In the genomic region with DNA sequence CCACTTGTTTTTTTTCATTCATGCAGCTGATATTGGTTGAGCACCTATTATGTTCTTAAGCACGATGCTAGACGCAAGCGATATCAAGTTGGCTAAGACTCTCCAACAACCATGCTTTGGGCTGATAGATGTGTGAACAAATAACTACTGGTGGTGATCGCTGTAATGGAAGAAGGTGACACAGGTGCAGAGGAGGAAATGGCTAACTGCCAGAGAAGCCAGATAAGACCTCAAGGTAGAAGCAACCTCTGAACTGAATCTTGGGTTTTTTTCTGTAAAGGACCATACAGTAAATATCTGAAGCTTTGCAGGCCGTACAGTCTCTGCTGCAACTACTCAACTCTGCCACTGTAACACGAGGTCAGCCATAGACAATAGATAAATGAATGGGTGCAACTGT, we compare ENCODE assay signal across 21 cellular contexts.
A peak's percentile ranks its signal among the peaks of the same experiment; 100 is the strongest.
DNase-seq lines count a peak whose midpoint lies in the region; ATAC-seq, FAIRE-seq and TF ChIP-seq lines count a peak whose summit lies in the region.
"Had no signal": no experiment of that assay in that cellular context is flagged by ENCODE, and none has a peak within 500 bp of the region (broad histone marks: within the 10 kb centered on the region; RNA-seq: fewer than 3 reads in every experiment).

No MANE protein-coding gene starts in this region.

- TF ChIP-seq CTCF in A549 (IDR thresholded peaks at IDR 0.05): no peak
- TF ChIP-seq CTCF in IMR-90 (conservative IDR thresholded peaks at IDR 0.05; ENCODE audit: low read depth, low read length): no peak
- no peak for TF ChIP-seq CTCF in body of pancreas (IDR thresholded peaks at IDR 0.05)
- no peak for TF ChIP-seq CTCF in type B pancreatic cell (conservative IDR thresholded peaks at IDR 0.05)

- peaks cover 6% of the 10 kb centered on the region for H3K4me1 Mint-ChIP-seq in type B pancreatic cell (ENCODE audit: unreplicated experiment)
- H3K4me1 Mint-ChIP-seq: B cell had no signal

- H2AK5ac ChIP-seq in IMR-90 (ENCODE audit: low read depth, low read length): 0 out of 2 replicates have a peak overlapping the region, but pooled peaks have one; percentile 16

- intact Hi-C loops in IMR-90 (cut with micrococcal nuclease): no loop called here
- intact Hi-C loops in body of pancreas (cut with DNase I): no loop called here
- intact Hi-C loops in cardiac septum (cut with DNase I): no loop called here

- no peak for TF ChIP-seq POLR2A in A549 (IDR thresholded peaks at IDR 0.05; ENCODE audit: low read length)
- no peak for TF ChIP-seq POLR2A in IMR-90 (IDR thresholded peaks at IDR 0.05; ENCODE audit: low read depth, low read length)
- no peak for TF ChIP-seq POLR2A in body of pancreas (IDR thresholded peaks at IDR 0.05)

- no TSS peak for BruUV-seq in IMR-90 (replicated peaks; lab: Mats Ljungman, UMichigan)

- 66% methylated on average over 6 of the region's 6 CpGs for WGBS in A549 (ENCODE audit: missing lambda C conversion rate)
- WGBS in IMR-90 (ENCODE audit: extremely low coverage in 2 of 2, insufficient read length in 1 of 2), 2 experiments: 60% methylated on average over 1 of the region's 6 CpGs; no CpG with 5 or more reads in 1 of the 2 experiments
- WGBS in body of pancreas, 2 donors: 30 to 40% methylated on average over 6 of the region's 6 CpGs
- 17 to 58% (median 24%) methylated on average over 6 of the region's 6 CpGs for WGBS in small intestine, 3 donors

- no peak for DNase-seq in A549 (ENCODE audit: low read depth in 1 of 2, low spot score in 1 of 2)
- DNase-seq in IMR-90: no peak
- peak in 3 of 4 donors; percentile 16 to 72 (median 65) for DNase-seq in body of pancreas
- peak; percentile 77 for DNase-seq in small intestine
- no peak for DNase-seq in cardiac septum (ENCODE audit: low spot score)
- DNase-seq in type B pancreatic cell (ENCODE audit: extremely low spot score, unreplicated experiment): no peak
- no peak for DNase-seq in NOMO-1 treated with dmso at 0.1 percent for 144 hours (lab: John Stamatoyannopoulos, UW; ENCODE audit: unreplicated experiment)
- DNase-seq: 8988T; Caco-2; CD4-positive, CD25-positive, alpha-beta regulatory T cell; CD8-positive, alpha-beta T cell; DMS153; DND-41; GOT3 had no signal

- H2BK120ac ChIP-seq in IMR-90 (ENCODE audit: low read depth, low read length): no peak overlapping the region

- TF ChIP-seq RAD21 in A549 (conservative IDR thresholded peaks at IDR 0.05 in 1 of 2, IDR thresholded peaks at IDR 0.05 in 1 of 2): no peak
- TF ChIP-seq RAD21 in IMR-90 (IDR thresholded peaks at IDR 0.05; ENCODE audit: low read length): no peak

- H3K56ac ChIP-seq in IMR-90 (ENCODE audit: extremely low read depth, insufficient read depth, low read length): no peak overlapping the region

- no peak overlapping the region for H3K4me3 Mint-ChIP-seq in type B pancreatic cell
- H3K4me3 Mint-ChIP-seq: B cell; CD4-positive, CD25-positive, alpha-beta regulatory T cell; CD8-positive, alpha-beta T cell had no signal

- H3K4me1 ChIP-seq in A549 (no peaks in the 10 kb centered on the region), IMR-90 (ENCODE audit: control insufficient read depth, insufficient read depth, low read length) (peaks cover 17% of the 10 kb centered on the region), body of pancreas (no peaks in the 10 kb centered on the region), small intestine (ENCODE audit: control insufficient read depth in 2 of 2, insufficient read depth in 1 of 2, low read depth in 1 of 2, low read length in 1 of 2) (no peaks in the 10 kb centered on the region)
- H3K4me1 ChIP-seq: Caco-2 had no signal

- FAIRE-seq in A549 (lab: Jason Lieb, UNC) (peak; percentile 46), small intestine (lab: Jason Lieb, UNC) (no peak)
- FAIRE-seq: G401.6, GM12892, H54 had no signal

- peaks cover 8% of the 10 kb centered on the region for H3K27me3 Mint-ChIP-seq in type B pancreatic cell
- H3K27me3 Mint-ChIP-seq: CD4-positive, CD25-positive, alpha-beta regulatory T cell had no signal

- in situ Hi-C loops in IMR-90 (cut with MboI; ENCODE audit: low sequenced_read_pairs): no loop called here

- no peak overlapping the region for H2AK9ac ChIP-seq in IMR-90 (replicated peaks; ENCODE audit: low read depth, low read length, poor library complexity)

- H3K36me3 ChIP-seq in IMR-90 (ENCODE audit: control insufficient read depth, insufficient read depth, low read length) (no peaks in the 10 kb centered on the region), body of pancreas (replicated peaks in 1 of 2; ENCODE audit: insufficient read depth in 1 of 2, low read depth in 2 of 2) (no peaks in the 10 kb centered on the region), small intestine (ENCODE audit: control insufficient read depth in 2 of 2, insufficient read depth in 2 of 2, low read length in 2 of 2) (no peaks in the 10 kb centered on the region)
- H3K36me3 ChIP-seq: BLaER1, HAP-1 had no signal

- no peak for TF ChIP-seq EP300 in A549 (IDR thresholded peaks at IDR 0.05)

- no peak overlapping the region; the same call in 2 of the 3 replicates for H2BK15ac ChIP-seq in IMR-90 (ENCODE audit: low read depth, low read length)

- H3K14ac ChIP-seq in IMR-90 (replicated peaks; ENCODE audit: low read depth, low read length): no peak overlapping the region

- POLR2A ChIA-PET in A549 (lab: Yijun Ruan, JAX): no interaction called here
- POLR2A ChIA-PET in IMR-90 (lab: Charles Lee; ENCODE audit: unreplicated experiment): no interaction called here

- H3K27me3 ChIP-seq in IMR-90 (ENCODE audit: control insufficient read depth, insufficient read depth, low read length): peaks cover 3% of the 10 kb centered on the region
- H3K27me3 ChIP-seq in body of pancreas: no peaks in the 10 kb centered on the region
- H3K27me3 ChIP-seq in small intestine (ENCODE audit: control insufficient read depth in 2 of 2, insufficient read depth in 2 of 2, low read length in 2 of 2): no peaks in the 10 kb centered on the region
- H3K27me3 ChIP-seq: BLaER1 had no signal

- no peak overlapping the region for H3K27ac Mint-ChIP-seq in type B pancreatic cell
- H3K27ac Mint-ChIP-seq: B cell; CD8-positive, alpha-beta T cell had no signal

- no peak overlapping the region for H3K18ac ChIP-seq in IMR-90 (ENCODE audit: low read depth, low read length)

- peaks cover 4% of the 10 kb centered on the region; the same call in 1 of the 2 replicates for H3K9me1 ChIP-seq in IMR-90 (ENCODE audit: insufficient read depth, low read length)

- H3K27ac ChIP-seq in A549: no peak overlapping the region
- no peak overlapping the region for H3K27ac ChIP-seq in IMR-90 (ENCODE audit: insufficient read depth, low read length)
- no peak overlapping the region for H3K27ac ChIP-seq in body of pancreas
- no peak overlapping the region for H3K27ac ChIP-seq in small intestine (ENCODE audit: low read depth in 1 of 2, low read length in 1 of 2)
- H3K27ac ChIP-seq: BLaER1, C4-2B had no signal

- dilution Hi-C loops in IMR-90 (cut with HindIII; ENCODE audit: low sequenced_read_pairs, unreplicated experiment): no loop called here

- H3K23ac ChIP-seq in IMR-90 (ENCODE audit: low read depth, low read length): no peak overlapping the region

- no peak overlapping the region for H2BK5ac ChIP-seq in IMR-90 (ENCODE audit: low read depth, low read length, poor library complexity, severe bottlenecking)

- no peak overlapping the region for H3K4me2 ChIP-seq in A549
- H3K4me2 ChIP-seq in IMR-90 (ENCODE audit: low read depth, low read length): no peak overlapping the region

- no peak overlapping the region for H4K91ac ChIP-seq in IMR-90 (ENCODE audit: insufficient read depth, low read depth, low read length)

- H2AFZ ChIP-seq in IMR-90 (replicated peaks; ENCODE audit: low read length, poor library complexity): no peak overlapping the region

- CTCF ChIA-PET in A549 (lab: Yijun Ruan, JAX) (interaction anchor here (0.9 to 2.9 kb wide), 4 partner anchors 18 to 144 kb away, joined by 3 to 15 read pairs (median 6); no protein-coding TSS in a partner anchor), IMR-90 (lab: Yijun Ruan, JAX) (no interaction called here)

- no peak overlapping the region for H4K5ac ChIP-seq in IMR-90 (ENCODE audit: low read depth, low read length)

- no peak overlapping the region for H4K8ac ChIP-seq in IMR-90 (ENCODE audit: low read depth in 2 of 2, low read length in 2 of 2)

- H4K20me1 ChIP-seq in IMR-90 (ENCODE audit: insufficient read depth, low read length): no peaks in the 10 kb centered on the region
- H4K20me1 ChIP-seq: BLaER1 had no signal

- peaks cover 14% of the 10 kb centered on the region for H3K9me3 Mint-ChIP-seq in type B pancreatic cell
- H3K9me3 Mint-ChIP-seq: CD8-positive, alpha-beta T cell had no signal

- H2BK20ac ChIP-seq in IMR-90 (ENCODE audit: low read depth, low read length): no peak overlapping the region

- no peak overlapping the region for H3K9ac ChIP-seq in IMR-90 (ENCODE audit: low read depth, low read length)
- H3K9ac ChIP-seq: BLaER1 had no signal

- no peaks in the 10 kb centered on the region for H3K36me3 Mint-ChIP-seq in type B pancreatic cell
- H3K36me3 Mint-ChIP-seq: CD4-positive, CD25-positive, alpha-beta regulatory T cell; CD8-positive, alpha-beta T cell had no signal

- ATAC-seq in A549: no peak
- no peak for ATAC-seq in IMR-90 (ENCODE audit: low read depth)
- ATAC-seq in body of pancreas: no peak
- ATAC-seq: CD8-positive, alpha-beta T cell had no signal

- H3K79me1 ChIP-seq in IMR-90 (ENCODE audit: low read depth in 1 of 2, low read length in 2 of 2): no peaks in the 10 kb centered on the region

- H3K4me3 ChIP-seq in A549 (no peak overlapping the region), IMR-90 (ENCODE audit: insufficient read depth, low read depth, low read length) (no peak overlapping the region), body of pancreas (no peak overlapping the region), small intestine (ENCODE audit: low read depth in 1 of 2, low read length in 2 of 2) (no peak overlapping the region)
- H3K4me3 ChIP-seq: BLaER1, HAP-1 had no signal

- H3K9me3 ChIP-seq in A549: no peaks in the 10 kb centered on the region
- H3K9me3 ChIP-seq in IMR-90 (ENCODE audit: control insufficient read depth, insufficient read depth, low read length): no peaks in the 10 kb centered on the region
- H3K9me3 ChIP-seq in body of pancreas: no peaks in the 10 kb centered on the region
- no peaks in the 10 kb centered on the region for H3K9me3 ChIP-seq in small intestine (ENCODE audit: control insufficient read depth, low read depth)
- H3K9me3 ChIP-seq: BLaER1, Caco-2, HAP-1 had no signal

- H3K4ac ChIP-seq in IMR-90 (ENCODE audit: low read depth, low read length): no peak overlapping the region

TF ChIP-seq in A549, 52 proteins besides CTCF, POLR2A, EP300 and RAD21 (continues in another document):
- TF ChIP-seq MYC (IDR thresholded peaks at IDR 0.05; ENCODE audit: borderline replicate concordance, low read length): no peak
- TF ChIP-seq SMC3 (IDR thresholded peaks at IDR 0.05): no peak

TF ChIP-seq in IMR-90, 13 proteins besides CTCF, POLR2A, EP300 and RAD21 (continues in another document):
- TF ChIP-seq MXI1 (IDR thresholded peaks at IDR 0.05; ENCODE audit: borderline replicate concordance, low read depth, low read length) (no peak), NFE2L2 (IDR thresholded peaks at IDR 0.05; ENCODE audit: low read depth, low read length) (no peak), MAFK (IDR thresholded peaks at IDR 0.05; ENCODE audit: low read depth, low read length) (no peak), SMC3 (IDR thresholded peaks at IDR 0.05; ENCODE audit: low read depth, low read length) (no peak)

Comparison
In these comparisons a context has a peak if more than half of its experiments do, and no peak if none do; other contexts are left out.
1. DNase-seq: peak in body of pancreas (3 of 4) and small intestine (single experiment); none in A549 (0 of 2), IMR-90 (single experiment), cardiac septum (single experiment), type B pancreatic cell (single experiment) and NOMO-1 treated with dmso at 0.1 percent for 144 hours (single experiment).